Comparison of ENCODE assay signal across 1 cellular context in genomic region chr11:67376421-67376820, GRCh38.
TF ChIP-seq lines count a peak whose summit lies in the region.

No MANE protein-coding gene starts in this region.

TF ChIP-seq in GM23338, 12 proteins besides CTCF, POLR2A, EP300 and RAD21 (continued from another document):
- TF ChIP-seq ETS1 (IDR thresholded peaks at IDR 0.05) (no peak), ZNF114 (CRISPR knock-in tag; IDR thresholded peaks at IDR 0.05) (no peak), STAT1 (IDR thresholded peaks at IDR 0.05; ENCODE audit: unreplicated experiment) (no peak), JUNB (IDR thresholded peaks at IDR 0.05; ENCODE audit: unreplicated experiment) (no peak), REST (IDR thresholded peaks at IDR 0.05; ENCODE audit: unreplicated experiment) (no peak), EZH2phosphoT487 (IDR thresholded peaks at IDR 0.05; ENCODE audit: unreplicated experiment) (no peak)
